ENCODE assay signal across 8 cellular contexts in genomic region chr1:214552174-214552608, GRCh38. TPM values are rescaled to one million over a fixed set of nuclear protein-coding genes. Genes with fewer than 3 reads are reported as not detected.
DNase-seq lines count a peak whose midpoint lies in the region; TF ChIP-seq lines count a peak whose summit lies in the region.

No MANE protein-coding gene starts in this region.

- peak overlapping the region; percentile 98 for H3K4me3 ChIP-seq in HUES64 (ENCODE audit: low read length)
- H3K4me3 ChIP-seq in astrocyte of the cerebellum (ENCODE audit: low read depth, low read length): peak overlapping the region; percentile 89
- peak overlapping the region; percentile 92 for H3K4me3 ChIP-seq in iPS-18a (ENCODE audit: low read length)
- peak overlapping the region; percentile 94 for H3K4me3 ChIP-seq in smooth muscle cell

- under 1% methylated on average over 14 of the region's 15 CpGs for WGBS in HUES64
- WGBS in smooth muscle cell (ENCODE audit: low lambda C conversion rate): 0% methylated on average over 15 of the region's 15 CpGs

- in situ Hi-C loops in astrocyte of the cerebellum (cut with HindIII; ENCODE audit: low sequenced_read_pairs): no loop called here

- H4K20me1 ChIP-seq in smooth muscle cell (ENCODE audit: low read depth): peaks cover 35% of the 10 kb centered on the region

- H3F3A ChIP-seq in smooth muscle cell (ENCODE audit: low read depth): peaks cover 10% of the 10 kb centered on the region

- TF ChIP-seq CTCF in astrocyte of the cerebellum (IDR thresholded peaks at IDR 0.05; ENCODE audit: low read depth, low read length, missing control alignments) (no peak), smooth muscle cell (IDR thresholded peaks at IDR 0.05; ENCODE audit: borderline replicate concordance, insufficient read depth, poor library complexity, severe bottlenecking) (no peak)

- H3K4me2 ChIP-seq in smooth muscle cell: peak overlapping the region; percentile 85

- H3K27ac ChIP-seq in HUES64 (ENCODE audit: low read depth, low read length) (peak overlapping the region; percentile 100), iPS-18a (ENCODE audit: low read length) (peak overlapping the region; percentile 99), smooth muscle cell (ENCODE audit: low read depth) (peak overlapping the region; percentile 97)

- peaks cover 41% of the 10 kb centered on the region for H3K79me2 ChIP-seq in smooth muscle cell (ENCODE audit: low read depth)

- H3K4me1 ChIP-seq in HUES64 (ENCODE audit: insufficient read depth, low read length) (peaks cover 35% of the 10 kb centered on the region), iPS-18a (ENCODE audit: control insufficient read depth, low read depth, low read length) (peaks cover 23% of the 10 kb centered on the region), smooth muscle cell (ENCODE audit: low read depth) (peaks cover 31% of the 10 kb centered on the region)

- no peaks in the 10 kb centered on the region for H3K9me3 ChIP-seq in HUES64 (ENCODE audit: insufficient read depth, low read depth, low read length)
- no peaks in the 10 kb centered on the region for H3K9me3 ChIP-seq in iPS-18a (ENCODE audit: control insufficient read depth, low read depth, low read length)
- no peaks in the 10 kb centered on the region for H3K9me3 ChIP-seq in smooth muscle cell (replicated peaks; ENCODE audit: low read depth)

- no peaks in the 10 kb centered on the region for H3K27me3 ChIP-seq in HUES64 (ENCODE audit: insufficient read depth, low read length)
- H3K27me3 ChIP-seq in iPS-18a (ENCODE audit: control insufficient read depth, insufficient read depth, low read length): peaks cover 11% of the 10 kb centered on the region
- H3K27me3 ChIP-seq in smooth muscle cell (ENCODE audit: low read depth): no peaks in the 10 kb centered on the region

- peak overlapping the region; percentile 99 for H3K9ac ChIP-seq in HUES64 (ENCODE audit: low read depth, low read length)
- H3K9ac ChIP-seq in iPS-18a (ENCODE audit: low read length): peak overlapping the region; percentile 98
- H3K9ac ChIP-seq in smooth muscle cell (ENCODE audit: low read depth): peak overlapping the region; percentile 84

- H3K36me3 ChIP-seq in HUES64 (ENCODE audit: insufficient read depth, low read length): no peaks in the 10 kb centered on the region
- H3K36me3 ChIP-seq in iPS-18a (ENCODE audit: control insufficient read depth, low read depth, low read length): no peaks in the 10 kb centered on the region
- H3K36me3 ChIP-seq in smooth muscle cell (ENCODE audit: low read depth): no peaks in the 10 kb centered on the region

- peak overlapping the region; percentile 87 for H2AFZ ChIP-seq in smooth muscle cell (ENCODE audit: low read depth)

- DNase-seq in DMS114 treated with DMSO at 0.1 percent for 48 hours (lab: John Stamatoyannopoulos, UW; ENCODE audit: unreplicated experiment) (peak; percentile 57), astrocyte of the cerebellum (ENCODE audit: low read depth) (no peak), smooth muscle cell (lab: John Stamatoyannopoulos, UW; ENCODE audit: unreplicated experiment) (peak; percentile 37), NCI-H1092 treated with DMSO at 0.1 percent for 48 hours (lab: John Stamatoyannopoulos, UW) (no peak)
- no peak for DNase-seq in activated CD4-positive, CD25-positive, alpha-beta regulatory T cell (lab: John Stamatoyannopoulos, UW)
- no peak for DNase-seq in activated CD4-positive, alpha-beta T cell treated with anti-CD3 and anti-CD28 coated beads for 4 hours

RNA-seq across cellular contexts. Expression of gene PTPN14, which starts 0.8 kb away (rescaled TPM):
- polyA plus RNA-seq in HUES64 (2013, experiment 1 of 2): 22.5 TPM
- 25.4 TPM for polyA plus RNA-seq in HUES64 (2013, experiment 2 of 2)
- 28.6 and 28.9 TPM in 2 replicates for total RNA-seq in smooth muscle cell
- 13.7 and 13.9 TPM in 2 replicates for polyA plus RNA-seq in smooth muscle cell

RNA-seq across cellular contexts. Expression of gene CENPF, which starts 50.8 kb away (rescaled TPM):
- polyA plus RNA-seq in HUES64 (2013, experiment 1 of 2): 55.0 TPM
- polyA plus RNA-seq in HUES64 (2013, experiment 2 of 2): 89.4 TPM
- total RNA-seq in smooth muscle cell: 7.4 and 10.1 TPM in 2 replicates
- 8.3 and 11.3 TPM in 2 replicates for polyA plus RNA-seq in smooth muscle cell

Comparison
In these comparisons a context has a peak if more than half of its experiments do, and no peak if none do; other contexts are left out.
1. DNase-seq: peak in DMS114 treated with DMSO at 0.1 percent for 48 hours (single experiment) and smooth muscle cell (single experiment); none in astrocyte of the cerebellum (single experiment), NCI-H1092 treated with DMSO at 0.1 percent for 48 hours (single experiment), activated CD4-positive, CD25-positive, alpha-beta regulatory T cell (0 of 4) and activated CD4-positive, alpha-beta T cell treated with anti-CD3 and anti-CD28 coated beads for 4 hours (0 of 2).
2. Peak in every context shown above with its lines, with median percentiles within 50 percentile points of each other: H3K27ac ChIP-seq, H3K4me3 ChIP-seq and H3K9ac ChIP-seq.